In the genomic region with DNA sequence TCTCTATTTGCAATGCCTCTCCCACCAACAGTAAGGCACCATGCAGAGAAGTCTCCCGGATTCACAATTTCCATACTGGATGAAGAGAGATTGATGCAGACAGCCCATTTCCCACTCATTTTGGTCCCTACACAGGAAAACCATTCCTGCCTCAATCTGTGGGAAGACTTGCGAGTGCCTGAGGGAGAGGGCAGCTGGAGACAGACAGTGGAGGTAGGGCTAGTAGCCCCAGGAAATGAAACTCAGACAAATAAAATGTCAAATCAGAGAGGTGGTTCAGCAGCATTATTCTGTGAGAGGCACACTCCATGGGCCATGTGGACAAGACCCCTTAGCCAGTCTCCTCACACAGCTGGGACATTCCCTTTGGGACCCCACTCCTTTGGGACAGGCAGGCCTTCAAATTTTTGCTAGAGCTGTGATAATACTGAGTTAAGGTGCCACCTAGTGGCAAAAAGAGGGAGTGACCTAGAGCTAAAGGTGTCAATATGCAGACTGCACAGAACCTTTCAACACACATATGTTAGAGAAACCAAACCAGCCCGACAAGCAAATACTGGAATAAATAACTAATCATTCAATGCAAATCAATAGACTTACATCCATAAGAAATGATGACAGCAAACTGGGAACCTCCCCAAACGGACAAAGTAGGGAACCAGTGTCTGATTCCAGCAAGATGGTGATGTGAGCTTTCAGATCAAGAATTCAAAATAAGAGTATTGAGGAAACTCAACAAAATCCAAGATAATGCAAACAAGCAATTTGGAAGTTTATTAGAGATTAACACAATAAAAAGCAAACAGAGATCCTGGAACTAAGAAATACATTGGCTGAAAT, we compare ENCODE assay signal across 9 cellular contexts.
DNase-seq lines count a peak whose midpoint lies in the region; ATAC-seq and TF ChIP-seq lines count a peak whose summit lies in the region.
"Had no signal": no experiment of that assay in that cellular context is flagged by ENCODE, and none has a peak within 500 bp of the region (broad histone marks: within the 10 kb centered on the region; RNA-seq: fewer than 3 reads in every experiment).

No MANE protein-coding gene starts in this region.

- no peaks in the 10 kb centered on the region for H3K4me1 ChIP-seq in IMR-90 (ENCODE audit: control insufficient read depth, insufficient read depth, low read length)

- dilution Hi-C loops in IMR-90 (cut with HindIII; ENCODE audit: low sequenced_read_pairs, unreplicated experiment), result no loop called here

- no peaks in the 10 kb centered on the region for H3K9me3 ChIP-seq in IMR-90 (ENCODE audit: control insufficient read depth, insufficient read depth, low read length)

- H3K27ac Mint-ChIP-seq in mesothelial cell of epicardium, result no peak overlapping the region

- H2AK5ac ChIP-seq in IMR-90 (ENCODE audit: low read depth, low read length), result no peak overlapping the region

- no peaks in the 10 kb centered on the region for H3K27me3 Mint-ChIP-seq in mesothelial cell of epicardium (ENCODE audit: low read depth)

- no peak for TF ChIP-seq POLR2A in IMR-90 (IDR thresholded peaks at IDR 0.05; ENCODE audit: low read depth, low read length)

- peak; percentile 69 for TF ChIP-seq RAD21 in IMR-90 (IDR thresholded peaks at IDR 0.05; ENCODE audit: low read length)

- no CpG with 5 or more reads among the region's 4 CpGs for WGBS in IMR-90 (ENCODE audit: extremely low coverage in 2 of 2, insufficient read length in 1 of 2), 2 experiments

- no peak overlapping the region for H4K8ac ChIP-seq in IMR-90 (ENCODE audit: low read depth in 2 of 2, low read length in 2 of 2)

- ATAC-seq in GM21619 (IDR thresholded peaks at IDR 0.05; ENCODE audit: unreplicated experiment), result peak; percentile 95
- peak; percentile 71 for ATAC-seq in IMR-90 (ENCODE audit: low read depth)
- ATAC-seq: left colon had no signal

- peak; percentile 55 for TF ChIP-seq CTCF in IMR-90 (conservative IDR thresholded peaks at IDR 0.05; ENCODE audit: low read depth, low read length)
- TF ChIP-seq CTCF in mesothelial cell of epicardium (IDR thresholded peaks at IDR 0.05; ENCODE audit: unreplicated experiment), result peak; percentile 76

- no peak overlapping the region for H3K27ac ChIP-seq in IMR-90 (ENCODE audit: insufficient read depth, low read length)

- peak overlapping the region; percentile 72 for H2AK9ac ChIP-seq in IMR-90 (replicated peaks; ENCODE audit: low read depth, low read length, poor library complexity)

- in situ Hi-C loops in IMR-90 (cut with MboI; ENCODE audit: low sequenced_read_pairs) (no loop called here), G401 (cut with HindIII; ENCODE audit: low sequenced_read_pairs) (no loop called here)

- H3K27me3 ChIP-seq in IMR-90 (ENCODE audit: control insufficient read depth, insufficient read depth, low read length), result no peaks in the 10 kb centered on the region

- intact Hi-C loops in IMR-90 (cut with micrococcal nuclease), result loop anchor here (1.0 kb wide), 1 partner anchor 1752 kb away; no protein-coding TSS in a partner anchor

- no peaks in the 10 kb centered on the region for H3K36me3 ChIP-seq in IMR-90 (ENCODE audit: control insufficient read depth, insufficient read depth, low read length)

- no peak overlapping the region for H2BK120ac ChIP-seq in IMR-90 (ENCODE audit: low read depth, low read length)

- peaks cover 55% of the 10 kb centered on the region for H3K9me3 Mint-ChIP-seq in mesothelial cell of epicardium

- H3K36me3 Mint-ChIP-seq in mesothelial cell of epicardium, result no peaks in the 10 kb centered on the region

- no peak overlapping the region for H3K18ac ChIP-seq in IMR-90 (ENCODE audit: low read depth, low read length)

- peak overlapping the region; percentile 56 for H2AFZ ChIP-seq in IMR-90 (replicated peaks; ENCODE audit: low read length, poor library complexity)

- H4K5ac ChIP-seq in IMR-90 (ENCODE audit: low read depth, low read length), result no peak overlapping the region

- no peaks in the 10 kb centered on the region for H3K4me1 Mint-ChIP-seq in mesothelial cell of epicardium

- H2BK15ac ChIP-seq in IMR-90 (ENCODE audit: low read depth, low read length), result no peak overlapping the region

- no peak overlapping the region for H3K4me3 ChIP-seq in IMR-90 (ENCODE audit: insufficient read depth, low read depth, low read length)

- H3K9ac ChIP-seq in IMR-90 (ENCODE audit: low read depth, low read length), result no peak overlapping the region

- no peak overlapping the region for H3K4me3 Mint-ChIP-seq in mesothelial cell of epicardium

- H3K56ac ChIP-seq in IMR-90 (ENCODE audit: extremely low read depth, insufficient read depth, low read length), result no peak overlapping the region

- H4K20me1 ChIP-seq in IMR-90 (ENCODE audit: insufficient read depth, low read length), result no peaks in the 10 kb centered on the region

- no TSS peak for BruUV-seq in IMR-90 (replicated peaks; lab: Mats Ljungman, UMichigan)

- no peak overlapping the region for H3K4ac ChIP-seq in IMR-90 (ENCODE audit: low read depth, low read length)

- H3K9me1 ChIP-seq in IMR-90 (ENCODE audit: insufficient read depth, low read length), result no peaks in the 10 kb centered on the region

- no peak overlapping the region for H3K4me2 ChIP-seq in IMR-90 (ENCODE audit: low read depth, low read length)

- DNase-seq in A172 (ENCODE audit: low spot score), result peak; percentile 23
- DNase-seq in DMS53 (lab: John Stamatoyannopoulos, UW), result peak; percentile 61
- DNase-seq in IMR-90, result peak; percentile 23
- DNase-seq in astrocyte of the hippocampus (ENCODE audit: low read depth, low spot score), result peak; percentile 32
- DNase-seq in mesothelial cell of epicardium (ENCODE audit: low spot score in 2 of 2, unreplicated experiment in 2 of 2), result no peak
- no peak for DNase-seq in G401 (ENCODE audit: low spot score)
- no peak for DNase-seq in middle frontal gyrus (ENCODE audit: extremely low spot score, low spot score)

- CTCF ChIA-PET in IMR-90 (lab: Yijun Ruan, JAX), result interaction anchor here (0.6 to 1.1 kb wide), 4 partner anchors 9 to 154 kb away, joined by 3 to 5 read pairs (median 4); no protein-coding TSS in a partner anchor

- POLR2A ChIA-PET in IMR-90 (lab: Charles Lee; ENCODE audit: unreplicated experiment), result no interaction called here

- H3K79me1 ChIP-seq in IMR-90 (ENCODE audit: low read depth in 1 of 2, low read length in 2 of 2), result no peaks in the 10 kb centered on the region

- H3K23ac ChIP-seq in IMR-90 (ENCODE audit: low read depth, low read length), result no peak overlapping the region

- H2BK20ac ChIP-seq in IMR-90 (ENCODE audit: low read depth, low read length), result no peak overlapping the region

- no peak overlapping the region for H4K91ac ChIP-seq in IMR-90 (ENCODE audit: insufficient read depth, low read depth, low read length)

- H2BK5ac ChIP-seq in IMR-90 (ENCODE audit: low read depth, low read length, poor library complexity, severe bottlenecking), result no peak overlapping the region

- H3K14ac ChIP-seq in IMR-90 (replicated peaks; ENCODE audit: low read depth, low read length), result no peak overlapping the region

TF ChIP-seq in IMR-90, 13 proteins besides CTCF, POLR2A, EP300 and RAD21:
- TF ChIP-seq RCOR1 (IDR thresholded peaks at IDR 0.05; ENCODE audit: insufficient replicate concordance, low read length) (no peak), SMC3 (IDR thresholded peaks at IDR 0.05; ENCODE audit: low read depth, low read length) (peak; percentile 50)

Comparison
In these comparisons a context has a peak if more than half of its experiments do, and no peak if none do; other contexts are left out.
1. DNase-seq: peak in A172 (single experiment), DMS53 (single experiment), IMR-90 (single experiment) and astrocyte of the hippocampus (single experiment); none in mesothelial cell of epicardium (0 of 2), G401 (single experiment) and middle frontal gyrus (single experiment).